1 cellular context compared by ENCODE assay signal in genomic region chr17:63920050-63920449, GRCh38.
TF ChIP-seq lines count a peak whose summit lies in the region.
"Not testable (repeated sequence)": the region's sequence is repeated elsewhere in the genome, so short reads cannot be mapped to it uniquely, and the experiment has no call there.

No MANE protein-coding gene starts in this region.

TF ChIP-seq in K562, 482 proteins besides CTCF, POLR2A, EP300 and RAD21:
- peak; percentile 51; the same call in 1 of the 2 replicates for TF ChIP-seq CEBPB (tag; IDR thresholded peaks at IDR 0.05)
- TF ChIP-seq ATF3 (IDR thresholded peaks at IDR 0.05): 0 out of 2 replicates have a peak, but pooled peaks have one; percentile 15
- TF ChIP-seq ATF3 (CRISPR knock-in tag; conservative IDR thresholded peaks at IDR 0.05): not testable (repeated sequence)
- peak; percentile 27; the same call in 1 of the 2 replicates for TF ChIP-seq CEBPG (CRISPR knock-in tag; IDR thresholded peaks at IDR 0.05)
- TF ChIP-seq CEBPG (tag; conservative IDR thresholded peaks at IDR 0.05 in 1 of 2, IDR thresholded peaks at IDR 0.05 in 1 of 2): peak in 1 of 2 experiments; percentile 55; a peak in 2 of 4 replicates
